18 cellular contexts compared by ENCODE assay signal in genomic region chr10:129530486-129531065, GRCh38.
DNase-seq lines count a peak whose midpoint lies in the region; ATAC-seq, FAIRE-seq and TF ChIP-seq lines count a peak whose summit lies in the region.
"Had no signal": no experiment of that assay in that cellular context is flagged by ENCODE, and none has a peak within 500 bp of the region (broad histone marks: within the 10 kb centered on the region; RNA-seq: fewer than 3 reads in every experiment).

No MANE protein-coding gene starts in this region.

- peaks cover 16% of the 10 kb centered on the region for H3K4me1 Mint-ChIP-seq in Caco-2 (ENCODE audit: low read depth, unreplicated experiment)

- H3K27ac Mint-ChIP-seq in Caco-2 (ENCODE audit: unreplicated experiment) = peak overlapping the region; percentile 84
- H3K27ac Mint-ChIP-seq: T-helper 1 cell treated with Interleukin-12 subunit alpha and Interleukin-12 subunit beta and Interleukin-4 antibody, amounts not matched to agents 30 μg/mL and 1 μg/mL, for 36 hours had no signal

- ATAC-seq in HG02973 (IDR thresholded peaks at IDR 0.05; ENCODE audit: unreplicated experiment) = no peak
- ATAC-seq in HG03175 (IDR thresholded peaks at IDR 0.05; ENCODE audit: unreplicated experiment) = no peak
- ATAC-seq: K562 had no signal

- H3K4me3 Mint-ChIP-seq in Caco-2 (ENCODE audit: unreplicated experiment) = no peak overlapping the region
- H3K4me3 Mint-ChIP-seq: T-helper 1 cell treated with Interleukin-12 subunit alpha and Interleukin-12 subunit beta and Interleukin-4 antibody, amounts not matched to agents 30 μg/mL and 1 μg/mL, for 36 hours had no signal

- peaks cover 23% of the 10 kb centered on the region for H3K4me1 ChIP-seq in Caco-2
- peaks cover 21% of the 10 kb centered on the region for H3K4me1 ChIP-seq in HUES6 (ENCODE audit: control insufficient read depth, insufficient read depth, low read length)
- peaks cover 0 to 17% (median 7%) of the 10 kb centered on the region in 4 experiments; a peak in 6 of 7 replicates for H3K4me1 ChIP-seq in H1 (replicated peaks in 1 of 4; ENCODE audit: control insufficient read depth in 3 of 4, insufficient read depth in 4 of 4, low read length in 3 of 4)
- H3K4me1 ChIP-seq in neuronal stem cell (ENCODE audit: control insufficient read depth in 2 of 2, insufficient read depth in 1 of 2, low read depth in 1 of 2, low read length in 2 of 2) = peaks cover 0 to 14% of the 10 kb centered on the region in 2 donors

- H3K9me3 Mint-ChIP-seq in Caco-2 (ENCODE audit: unreplicated experiment) = no peaks in the 10 kb centered on the region

- H4K8ac ChIP-seq in H1 (ENCODE audit: extremely low read depth, insufficient read depth, low read length) (peak overlapping the region; percentile 29; the same call in 1 of the 2 replicates), neuronal stem cell (ENCODE audit: low read depth, low read length) (peak overlapping the region; percentile 74)

- H3K9ac ChIP-seq in HUES6 (ENCODE audit: low read length) = no peak overlapping the region
- H3K9ac ChIP-seq in H1 (replicated peaks in 1 of 4; ENCODE audit: extremely low read depth in 1 of 4, low read depth in 3 of 4, low read length in 3 of 4) = no peak overlapping the region
- H3K9ac ChIP-seq in neuronal stem cell (ENCODE audit: low read depth, low read length, poor library complexity) = no peak overlapping the region

- 93% methylated on average over 18 of the region's 18 CpGs; no CpG with 5 or more reads in 1 of the 2 experiments for WGBS in H1 (ENCODE audit: extremely low coverage in 1 of 2, insufficient coverage in 1 of 2, insufficient read length in 1 of 2, insufficient replicate concordance in 2 of 2, low coverage in 1 of 2, low lambda C conversion rate in 2 of 2, missing lambda C conversion rate in 1 of 2), 2 experiments
- WGBS in neuronal stem cell (ENCODE audit: extremely low coverage in 2 of 2, insufficient read length in 2 of 2, insufficient replicate concordance in 1 of 2), 2 donors = no CpG with 5 or more reads among the region's 18 CpGs

- H3K27me3 ChIP-seq in Caco-2 (replicated peaks; ENCODE audit: control insufficient read depth, insufficient read depth, low read length) (no peaks in the 10 kb centered on the region), HUES6 (ENCODE audit: control insufficient read depth, insufficient read depth, low read length) (no peaks in the 10 kb centered on the region), H1 (replicated peaks in 1 of 4; ENCODE audit: control insufficient read depth in 3 of 4, extremely low read depth in 1 of 4, insufficient read depth in 3 of 4, low read length in 3 of 4) (no peaks in the 10 kb centered on the region), neuronal stem cell (ENCODE audit: control insufficient read depth in 3 of 3, insufficient read depth in 3 of 3, low read depth in 1 of 3, low read length in 3 of 3) (no peaks in the 10 kb centered on the region)

- 0 out of 2 replicates have a peak, but pooled peaks cover 5% of the 10 kb centered on the region for H3K9me3 ChIP-seq in Caco-2
- 0 out of 2 replicates have a peak, but pooled peaks cover 3% of the 10 kb centered on the region for H3K9me3 ChIP-seq in HUES6 (ENCODE audit: control insufficient read depth, insufficient read depth, low read depth, low read length)
- H3K9me3 ChIP-seq in H1 (ENCODE audit: insufficient read depth in 2 of 2, low read depth in 1 of 2, low read length in 1 of 2) = no peaks in the 10 kb centered on the region
- no peaks in the 10 kb centered on the region for H3K9me3 ChIP-seq in neuronal stem cell (replicated peaks in 1 of 2; ENCODE audit: control insufficient read depth in 2 of 2, insufficient read depth in 1 of 2, low read depth in 1 of 2, low read length in 2 of 2)

- peak overlapping the region; percentile 97 for H2BK12ac ChIP-seq in H1 (ENCODE audit: low read depth, low read length)
- peak overlapping the region; percentile 1 for H2BK12ac ChIP-seq in neuronal stem cell (ENCODE audit: low read length)

- H2BK20ac ChIP-seq in H1 (ENCODE audit: low read length) = no peak overlapping the region

- CTCF ChIA-PET in Caco-2 (lab: Charles Lee) = no interaction called here
- CTCF ChIA-PET in H1 (lab: Charles Lee; ENCODE audit: partially characterized antibody) = interaction anchor here (0.8 to 1.5 kb wide), 3 partner anchors 11 to 128 kb away, joined by 3 to 7 read pairs (median 7); no protein-coding TSS in a partner anchor

- no peak for TF ChIP-seq EP300 in H1 (IDR thresholded peaks at IDR 0.05; ENCODE audit: borderline replicate concordance in 1 of 2, low read depth in 2 of 2, low read length in 2 of 2)

- H3K23ac ChIP-seq in H1 (ENCODE audit: insufficient read length) (no peak overlapping the region), neuronal stem cell (ENCODE audit: low read depth, low read length, poor library complexity) (no peak overlapping the region)

- H3K4ac ChIP-seq in H1 (replicated peaks; ENCODE audit: insufficient read length, low read depth, low read length) (peak overlapping the region; percentile 88), neuronal stem cell (ENCODE audit: low read length) (peak overlapping the region; percentile 56)

- no peak overlapping the region for H4K5ac ChIP-seq in H1 (ENCODE audit: insufficient read length, low read depth, low read length)

- TF ChIP-seq POLR2A in H1 (IDR thresholded peaks at IDR 0.05; ENCODE audit: control extremely low read depth in 1 of 2, low read depth in 2 of 2, low read length in 2 of 2) = no peak

- no peak overlapping the region for H3K4me3 ChIP-seq in Caco-2 (ENCODE audit: low read depth, low read length)
- H3K4me3 ChIP-seq in HUES6 (ENCODE audit: low read depth, low read length) = no peak overlapping the region
- no peak overlapping the region for H3K4me3 ChIP-seq in H1 (ENCODE audit: extremely low read depth in 1 of 4, insufficient read depth in 2 of 4, low read depth in 3 of 4, low read length in 4 of 4)
- no peak overlapping the region for H3K4me3 ChIP-seq in neuronal stem cell (ENCODE audit: low read length in 2 of 2)
- H3K4me3 ChIP-seq: K562 had no signal

- H3K56ac ChIP-seq in H1 (replicated peaks; ENCODE audit: insufficient read length, low read depth, low read length) = no peak overlapping the region

- no peaks in the 10 kb centered on the region for H3K27me3 Mint-ChIP-seq in Caco-2 (ENCODE audit: insufficient read depth, unreplicated experiment)

- POLR2A ChIA-PET in Caco-2 (lab: Charles Lee) (no interaction called here), H1 (lab: Charles Lee; ENCODE audit: partially characterized antibody) (interaction anchor here (0.6 to 1.1 kb wide), 2 partner anchors 100 to 659 kb away, joined by 3 read pairs; no protein-coding TSS in a partner anchor)

- no peaks in the 10 kb centered on the region for H3K79me2 ChIP-seq in H1 (ENCODE audit: control insufficient read depth in 1 of 2, insufficient read depth in 2 of 2, low read length in 2 of 2)

- FAIRE-seq in H1 (lab: Jason Lieb, UNC) = no peak
- FAIRE-seq: D721Med, H54, HTR-8/SVneo, K562 had no signal

- H2AK5ac ChIP-seq in H1 (ENCODE audit: low read depth, low read length) = peak overlapping the region; percentile 98
- H2AK5ac ChIP-seq in neuronal stem cell (ENCODE audit: low read depth, low read length) = peak overlapping the region; percentile 85

- H3K27ac ChIP-seq in HUES6 (ENCODE audit: low read depth, low read length) = 0 out of 2 replicates have a peak overlapping the region, but pooled peaks have one; percentile 69
- H3K27ac ChIP-seq in H1 (ENCODE audit: low read depth, low read length) = no peak overlapping the region
- no peak overlapping the region for H3K27ac ChIP-seq in neuronal stem cell (replicated peaks; ENCODE audit: low read length)

- no peak for DNase-seq in Caco-2
- no peak for DNase-seq in H1 (ENCODE audit: low read depth in 1 of 2, low spot score in 2 of 2)
- DNase-seq in neuronal stem cell (ENCODE audit: low spot score) = no peak
- no peak for DNase-seq in NK-92 (lab: John Stamatoyannopoulos, UW; ENCODE audit: unreplicated experiment)
- DNase-seq: NCI-H1048, NCI-H2107, NCI-H345, NCI-H69, PC-3, SHP77 treated with DMSO at 0.1 percent for 48 hours had no signal

- H4K20me1 ChIP-seq in H1 (replicated peaks in 1 of 2; ENCODE audit: control insufficient read depth in 1 of 2, insufficient read depth in 2 of 2, low read length in 2 of 2) = no peaks in the 10 kb centered on the region

- no peak overlapping the region for H3K4me2 ChIP-seq in H1 (ENCODE audit: insufficient read depth in 1 of 2, low read depth in 2 of 2, low read length in 2 of 2)
- H3K4me2 ChIP-seq in neuronal stem cell (ENCODE audit: insufficient read depth, low read length, poor library complexity, severe bottlenecking) = no peak overlapping the region

- no peak overlapping the region for H2AFZ ChIP-seq in H1 (ENCODE audit: low read length)
- no peak overlapping the region for H2AFZ ChIP-seq in neuronal stem cell (ENCODE audit: low read length)

- H3K14ac ChIP-seq in H1 (ENCODE audit: insufficient read length) (no peak overlapping the region), neuronal stem cell (ENCODE audit: low read length) (no peak overlapping the region)

- TF ChIP-seq RAD21 in H1 (IDR thresholded peaks at IDR 0.05 in 1 of 2, conservative IDR thresholded peaks at IDR 0.05 in 1 of 2; ENCODE audit: low read depth in 2 of 2, low read length in 2 of 2) = no peak

- H2BK5ac ChIP-seq in H1 (ENCODE audit: low read depth, low read length) (peak overlapping the region; percentile 81), neuronal stem cell (ENCODE audit: low read length) (peak overlapping the region; percentile 8)

- no peak overlapping the region for H3K18ac ChIP-seq in H1 (ENCODE audit: extremely low read depth, low read length)
- peak overlapping the region; percentile 95 for H3K18ac ChIP-seq in neuronal stem cell (ENCODE audit: low read length)

- H2BK15ac ChIP-seq in H1 (ENCODE audit: low read length) (peak overlapping the region; percentile 29; the same call in 1 of the 2 replicates), neuronal stem cell (ENCODE audit: low read length) (peak overlapping the region; percentile 75)

- H3K36me3 Mint-ChIP-seq in Caco-2 (ENCODE audit: insufficient read depth, unreplicated experiment) = peaks cover 35% of the 10 kb centered on the region

- BruUV-seq in Caco-2 (replicated peaks; lab: Mats Ljungman, UMichigan) = no TSS peak

- no peaks in the 10 kb centered on the region; the same call in none of the 2 replicates for H3K36me3 ChIP-seq in Caco-2 (ENCODE audit: control insufficient read depth, insufficient read depth, low read length)
- no peaks in the 10 kb centered on the region for H3K36me3 ChIP-seq in HUES6 (ENCODE audit: control insufficient read depth, insufficient read depth, low read length)
- no peaks in the 10 kb centered on the region for H3K36me3 ChIP-seq in H1 (ENCODE audit: control insufficient read depth in 2 of 4, insufficient read depth in 4 of 4, low read length in 3 of 4)
- no peaks in the 10 kb centered on the region for H3K36me3 ChIP-seq in neuronal stem cell (replicated peaks in 1 of 2; ENCODE audit: control insufficient read depth in 2 of 2, insufficient read depth in 2 of 2, low read length in 2 of 2)

- H3K79me1 ChIP-seq in H1 (ENCODE audit: low read depth, low read length) (no peaks in the 10 kb centered on the region; the same call in 1 of the 2 replicates), neuronal stem cell (ENCODE audit: low read depth, low read length) (no peaks in the 10 kb centered on the region)

- no peaks in the 10 kb centered on the region for H3K23me2 ChIP-seq in H1 (ENCODE audit: low read depth, low read length)

- H4K91ac ChIP-seq in H1 (replicated peaks; ENCODE audit: insufficient read length, low read length) = peak overlapping the region; percentile 78
- H4K91ac ChIP-seq in neuronal stem cell (ENCODE audit: low read depth, low read length, poor library complexity) = peak overlapping the region; percentile 89

- no peak for TF ChIP-seq CTCF in Caco-2 (IDR thresholded peaks at IDR 0.05; ENCODE audit: insufficient read depth in 1 of 2, low read depth in 1 of 2, low read length in 1 of 2, severe bottlenecking in 1 of 2, unreplicated experiment in 1 of 2)
- no peak for TF ChIP-seq CTCF in H1 (IDR thresholded peaks at IDR 0.05; ENCODE audit: control extremely low read depth in 1 of 3, insufficient read depth in 1 of 3, low read depth in 1 of 3, low read length in 3 of 3)

- intact Hi-C loops in Caco-2 (cut with micrococcal nuclease; ENCODE audit: unreplicated experiment) = no loop called here

- H2BK120ac ChIP-seq in H1 (replicated peaks; ENCODE audit: low read depth, low read length) (no peak overlapping the region), neuronal stem cell (ENCODE audit: low read depth, low read length) (peak overlapping the region; percentile 97)
